In genomic region chr10:11680496-11680895, GRCh38 we compare ENCODE assay signal across 19 cellular contexts.
DNase-seq lines count a peak whose midpoint lies in the region; ATAC-seq and TF ChIP-seq lines count a peak whose summit lies in the region.
"Had no signal": no experiment of that assay in that cellular context is flagged by ENCODE, and none has a peak within 500 bp of the region (broad histone marks: within the 10 kb centered on the region; RNA-seq: fewer than 3 reads in every experiment).

No MANE protein-coding gene starts in this region.

- WGBS in endodermal cell (ENCODE audit: insufficient coverage in 1 of 2, insufficient read length in 1 of 2), 2 experiments, result 95 to 96% methylated on average over 6 of the region's 6 CpGs

- no peaks in the 10 kb centered on the region for H3K27me3 ChIP-seq in BLaER1
- no peaks in the 10 kb centered on the region for H3K27me3 ChIP-seq in OCI-LY1 (ENCODE audit: insufficient read depth, low read length)
- H3K27me3 ChIP-seq in Peyer's patch, result no peaks in the 10 kb centered on the region
- peaks cover 5% of the 10 kb centered on the region for H3K27me3 ChIP-seq in endodermal cell (ENCODE audit: control insufficient read depth, insufficient read depth, low read length, poor library complexity, severe bottlenecking)

- H3K27ac ChIP-seq in BLaER1 (no peak overlapping the region), OCI-LY1 (ENCODE audit: low read depth, low read length, poor library complexity, severe bottlenecking) (peak overlapping the region; percentile 99), Peyer's patch (peak overlapping the region in 1 of 4 donors; percentile 25), endodermal cell (ENCODE audit: low read depth, low read length) (no peak overlapping the region)

- H3K36me3 ChIP-seq in BLaER1 (0 out of 2 replicates have a peak, but pooled peaks cover 10% of the 10 kb centered on the region), OCI-LY1 (ENCODE audit: insufficient read depth, low read length) (peaks cover 8% of the 10 kb centered on the region; the same call in 1 of the 2 replicates), Peyer's patch (no peaks in the 10 kb centered on the region), endodermal cell (ENCODE audit: control insufficient read depth, insufficient read depth, low read length) (no peaks in the 10 kb centered on the region)

- H3F3A ChIP-seq in OCI-LY1 (ENCODE audit: insufficient read depth, low read length), result peaks cover 4% of the 10 kb centered on the region; the same call in 1 of the 2 replicates

- no peaks in the 10 kb centered on the region for H3K79me2 ChIP-seq in OCI-LY1 (ENCODE audit: insufficient read depth, low read length)

- peaks cover 30% of the 10 kb centered on the region for H3K27me3 Mint-ChIP-seq in chondrocyte (ENCODE audit: low read depth)
- no peaks in the 10 kb centered on the region for H3K27me3 Mint-ChIP-seq in naive B cell
- H3K27me3 Mint-ChIP-seq in endodermal cell (ENCODE audit: insufficient read depth), result peaks cover 7% of the 10 kb centered on the region

- TF ChIP-seq CTCF in OCI-LY1 (IDR thresholded peaks at IDR 0.05; ENCODE audit: low read length), result no peak
- TF ChIP-seq CTCF in chondrocyte (IDR thresholded peaks at IDR 0.05), result no peak
- TF ChIP-seq CTCF in Peyer's patch (IDR thresholded peaks at IDR 0.05), result no peak
- no peak for TF ChIP-seq CTCF in endodermal cell (conservative IDR thresholded peaks at IDR 0.05)

- no peak for TF ChIP-seq POLR2A in Peyer's patch (IDR thresholded peaks at IDR 0.05)

- H3K4me3 ChIP-seq in BLaER1, result no peak overlapping the region
- no peak overlapping the region for H3K4me3 ChIP-seq in OCI-LY1 (ENCODE audit: low read depth, low read length, poor library complexity, severe bottlenecking)
- H3K4me3 ChIP-seq in Peyer's patch, result no peak overlapping the region
- H3K4me3 ChIP-seq in endodermal cell (ENCODE audit: low read length), result no peak overlapping the region
- H3K4me3 ChIP-seq: GM23338 had no signal

- H3K4me2 ChIP-seq in BLaER1 (peak overlapping the region; percentile 97), OCI-LY1 (ENCODE audit: low read length) (no peak overlapping the region)
- H3K4me2 ChIP-seq: GM23338 had no signal

- no peak overlapping the region for H2AFZ ChIP-seq in OCI-LY1 (ENCODE audit: low read length)

- peaks cover 73% of the 10 kb centered on the region for H3K4me1 ChIP-seq in BLaER1
- H3K4me1 ChIP-seq in OCI-LY1 (ENCODE audit: insufficient read depth, low read length, severe bottlenecking), result peaks cover 86% of the 10 kb centered on the region
- peaks cover 0 to 21% (median 18%) of the 10 kb centered on the region in 4 donors for H3K4me1 ChIP-seq in Peyer's patch
- peaks cover 5% of the 10 kb centered on the region for H3K4me1 ChIP-seq in endodermal cell (ENCODE audit: control insufficient read depth, insufficient read depth, low read length)

- H3K27ac Mint-ChIP-seq in chondrocyte (ENCODE audit: unreplicated experiment) (no peak overlapping the region), naive B cell (peak overlapping the region; percentile 66 to 98 (median 85)), endodermal cell (no peak overlapping the region)
- H3K27ac Mint-ChIP-seq: CD14-positive monocyte; CD8-positive, alpha-beta T cell; GM23338 had no signal

- H4K20me1 ChIP-seq in BLaER1 (no peaks in the 10 kb centered on the region), OCI-LY1 (ENCODE audit: insufficient read depth, low read length) (no peaks in the 10 kb centered on the region)

- H3K9me3 Mint-ChIP-seq in chondrocyte (ENCODE audit: low read depth) (no peaks in the 10 kb centered on the region), naive B cell (peaks cover 0 to 7% (median 0%) of the 10 kb centered on the region in 7 donors), endodermal cell (no peaks in the 10 kb centered on the region)
- H3K9me3 Mint-ChIP-seq: CD8-positive, alpha-beta T cell; GM23338 had no signal

- no peak overlapping the region for H3K9ac ChIP-seq in BLaER1
- no peak overlapping the region for H3K9ac ChIP-seq in OCI-LY1 (ENCODE audit: low read length)
- H3K9ac ChIP-seq in endodermal cell (ENCODE audit: extremely low read depth, low read length, poor library complexity, severe bottlenecking), result no peak overlapping the region

- peaks cover 14% of the 10 kb centered on the region for H3K4me1 Mint-ChIP-seq in chondrocyte (ENCODE audit: low read depth)
- peaks cover 67 to 95% (median 83%) of the 10 kb centered on the region in 3 donors for H3K4me1 Mint-ChIP-seq in naive B cell
- peaks cover 6% of the 10 kb centered on the region for H3K4me1 Mint-ChIP-seq in endodermal cell

- no peak for ATAC-seq in naive B cell (ENCODE audit: low read depth in 2 of 2)
- ATAC-seq in GM21360 (IDR thresholded peaks at IDR 0.05; ENCODE audit: unreplicated experiment), result no peak
- ATAC-seq: CD8-positive, alpha-beta T cell; GM23338 had no signal

- no peaks in the 10 kb centered on the region for H3K36me3 Mint-ChIP-seq in chondrocyte (ENCODE audit: low read depth)
- peaks cover 6 to 10% of the 10 kb centered on the region in 2 donors for H3K36me3 Mint-ChIP-seq in naive B cell
- no peaks in the 10 kb centered on the region for H3K36me3 Mint-ChIP-seq in endodermal cell (ENCODE audit: low read depth)
- H3K36me3 Mint-ChIP-seq: CD8-positive, alpha-beta T cell had no signal

- H3K9me2 ChIP-seq in OCI-LY1 (ENCODE audit: low read depth, low read length), result no peaks in the 10 kb centered on the region

- peaks cover 18% of the 10 kb centered on the region for H3K9me3 ChIP-seq in BLaER1
- H3K9me3 ChIP-seq in OCI-LY1 (ENCODE audit: low read length), result no peaks in the 10 kb centered on the region
- no peaks in the 10 kb centered on the region for H3K9me3 ChIP-seq in Peyer's patch
- no peaks in the 10 kb centered on the region for H3K9me3 ChIP-seq in endodermal cell (ENCODE audit: control insufficient read depth, low read length)

- H3K4me3 Mint-ChIP-seq in chondrocyte (ENCODE audit: unreplicated experiment), result no peak overlapping the region
- peak overlapping the region in 4 of 8 donors; percentile 69 to 98 (median 82) for H3K4me3 Mint-ChIP-seq in naive B cell
- no peak overlapping the region for H3K4me3 Mint-ChIP-seq in endodermal cell
- H3K4me3 Mint-ChIP-seq: CD8-positive, alpha-beta T cell; GM23338 had no signal

- peak; percentile 20 for DNase-seq in chondrocyte (ENCODE audit: low spot score)
- DNase-seq in naive B cell, result no peak
- no peak for DNase-seq in Peyer's patch
- no peak for DNase-seq in endodermal cell
- no peak for DNase-seq in dedifferentiated amniotic fluid mesenchymal stem cell (ENCODE audit: extremely low spot score)
- DNase-seq: 8988T; ACHN; CD8-positive, alpha-beta T cell; COR-L47; DMS153; DMS79 treated with DMSO at 0.1 percent for 48 hours; GDM1; H7; IMR-90 had no signal

Comparison
In these comparisons a context has a peak if more than half of its experiments do, and no peak if none do; other contexts are left out.
1. H3K27ac Mint-ChIP-seq: peak in naive B cell (6 of 6); none in chondrocyte (single experiment) and endodermal cell (single experiment).